1 cellular context compared by ENCODE assay signal in the genomic region with DNA sequence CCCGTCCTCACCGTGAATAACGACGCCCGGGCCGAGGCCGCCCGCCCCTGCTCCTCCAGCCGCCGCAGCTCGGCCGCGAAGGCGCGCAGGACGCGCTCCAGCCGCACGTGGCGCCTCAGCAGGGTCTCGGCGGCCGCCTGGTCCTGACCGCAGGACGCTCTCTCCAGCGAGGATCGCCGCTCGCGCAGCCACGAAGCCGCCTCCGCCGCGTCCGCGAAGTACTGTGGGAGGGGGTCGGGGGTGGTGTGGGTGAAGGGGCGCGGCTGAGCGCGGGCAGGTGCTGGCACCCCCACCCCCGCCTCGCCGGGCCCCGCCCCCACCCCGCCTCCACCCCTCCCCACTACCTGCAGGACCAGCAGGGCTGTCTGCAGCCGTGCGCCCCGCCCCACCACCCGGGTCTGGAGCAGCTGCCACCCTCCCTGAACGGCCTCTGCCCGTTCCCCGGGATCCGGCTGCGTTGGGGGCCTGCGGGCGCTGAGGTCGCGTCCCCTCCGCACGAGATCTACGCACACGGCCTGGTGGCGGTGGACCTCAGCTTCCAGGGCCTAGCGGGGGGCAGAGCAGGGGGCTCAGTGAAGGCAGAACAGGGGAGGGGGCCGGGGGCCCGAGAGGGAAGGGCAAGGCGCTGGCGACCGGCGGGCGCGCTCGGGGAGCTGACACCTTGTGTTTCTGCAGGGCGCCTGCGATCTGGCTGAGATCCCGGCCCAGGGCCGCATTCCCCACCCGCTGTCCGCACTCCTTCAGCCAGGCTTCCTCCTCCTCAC.
TF ChIP-seq lines count a peak whose summit lies in the region.

No MANE protein-coding gene starts in this region.

TF ChIP-seq in K562, 482 proteins besides CTCF, POLR2A, EP300 and RAD21 (continues in another document):
- TF ChIP-seq ZNF436 (CRISPR knock-in tag; IDR thresholded peaks at IDR 0.05) (no peak), MTF1 (CRISPR knock-in tag; IDR thresholded peaks at IDR 0.05; ENCODE audit: borderline replicate concordance) (no peak), MTA1 (IDR thresholded peaks at IDR 0.05; ENCODE audit: borderline replicate concordance) (no peak), VEZF1 (CRISPR knock-in tag; IDR thresholded peaks at IDR 0.05) (0 out of 2 replicates have a peak, but pooled peaks have one; percentile 20), ZC3H11A (IDR thresholded peaks at IDR 0.05; ENCODE audit: low read depth, low read length) (no peak), TEAD4 (IDR thresholded peaks at IDR 0.05; ENCODE audit: low read length) (no peak), TEAD4 (CRISPR knock-in tag; IDR thresholded peaks at IDR 0.05; ENCODE audit: borderline replicate concordance) (no peak), HDAC3 (IDR thresholded peaks at IDR 0.05; ENCODE audit: borderline replicate concordance, partially characterized antibody) (no peak), NR0B1 (IDR thresholded peaks at IDR 0.05; ENCODE audit: partially characterized antibody) (no peak), IRF2 (CRISPR knock-in tag; IDR thresholded peaks at IDR 0.05) (no peak), CBX3 (IDR thresholded peaks at IDR 0.05; ENCODE audit: borderline replicate concordance in 1 of 2, low read length in 2 of 2) (0 out of 3 replicates have a peak, but pooled peaks of 1 of the 2 experiments have one; percentile 20), ZFX (CRISPR knock-in tag; IDR thresholded peaks at IDR 0.05) (peak; percentile 48), HNRNPK (IDR thresholded peaks at IDR 0.05; ENCODE audit: low read depth, low read length, poor library complexity, severe bottlenecking) (no peak), L3MBTL2 (IDR thresholded peaks at IDR 0.05) (peak; percentile 88), BHLHE40 (IDR thresholded peaks at IDR 0.05; ENCODE audit: low read length) (0 out of 2 replicates have a peak, but pooled peaks have one; percentile 30), ZNF75A (CRISPR knock-in tag; IDR thresholded peaks at IDR 0.05) (no peak), RERE (CRISPR knock-in tag; IDR thresholded peaks at IDR 0.05; ENCODE audit: borderline replicate concordance) (no peak), FOSL1 (tag; conservative IDR thresholded peaks at IDR 0.05) (no peak), NRF1 (conservative IDR thresholded peaks at IDR 0.05 in 1 of 2, IDR thresholded peaks at IDR 0.05 in 1 of 2) (no peak), MYBL2 (IDR thresholded peaks at IDR 0.05; ENCODE audit: low read depth) (no peak), MYBL2 (CRISPR knock-in tag; IDR thresholded peaks at IDR 0.05; ENCODE audit: borderline replicate concordance) (no peak), FIP1L1 (IDR thresholded peaks at IDR 0.05; ENCODE audit: low read depth, low read length, poor library complexity, severe bottlenecking) (no peak), PCBP2 (IDR thresholded peaks at IDR 0.05; ENCODE audit: low read depth, low read length, poor library complexity, severe bottlenecking) (no peak), NFIC (IDR thresholded peaks at IDR 0.05) (no peak), NCOA6 (IDR thresholded peaks at IDR 0.05) (no peak), ERF (CRISPR knock-in tag; IDR thresholded peaks at IDR 0.05) (no peak), RFX1 (IDR thresholded peaks at IDR 0.05) (no peak), CHD4 (IDR thresholded peaks at IDR 0.05; ENCODE audit: insufficient read depth, insufficient replicate concordance, low read depth, low read length, poor library complexity, severe bottlenecking) (no peak), ZNF280B (CRISPR knock-in tag; IDR thresholded peaks at IDR 0.05) (no peak), MAFG (tag; conservative IDR thresholded peaks at IDR 0.05) (no peak), POU5F1 (IDR thresholded peaks at IDR 0.05; ENCODE audit: borderline replicate concordance, low read depth, low read length, partially characterized antibody) (no peak), CXXC5 (CRISPR knock-in tag; IDR thresholded peaks at IDR 0.05) (peak; percentile 61; the same call in 1 of the 2 replicates), JUND (IDR thresholded peaks at IDR 0.05; ENCODE audit: borderline replicate concordance, low read depth, low read length) (no peak), JUND (tag; IDR thresholded peaks at IDR 0.05; ENCODE audit: borderline replicate concordance, low read depth, low read length) (no peak), ETS2 (tag; IDR thresholded peaks at IDR 0.05; ENCODE audit: borderline replicate concordance, poor library complexity, severe bottlenecking) (no peak), HIVEP1 (CRISPR knock-in tag; IDR thresholded peaks at IDR 0.05) (no peak), LEF1 (IDR thresholded peaks at IDR 0.05) (no peak), MCM5 (IDR thresholded peaks at IDR 0.05; ENCODE audit: low read depth) (no peak)
- TF ChIP-seq, protein P1, sequence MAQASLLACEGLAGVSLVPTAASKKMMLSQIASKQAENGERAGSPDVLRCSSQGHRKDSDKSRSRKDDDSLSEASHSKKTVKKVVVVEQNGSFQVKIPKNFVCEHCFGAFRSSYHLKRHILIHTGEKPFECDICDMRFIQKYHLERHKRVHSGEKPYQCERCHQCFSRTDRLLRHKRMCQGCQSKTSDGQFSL (CRISPR knock-in tag; IDR thresholded peaks at IDR 0.05) = no peak
- TF ChIP-seq, protein P1 (tag; IDR thresholded peaks at IDR 0.05) = no peak
- TF ChIP-seq, protein P2, sequence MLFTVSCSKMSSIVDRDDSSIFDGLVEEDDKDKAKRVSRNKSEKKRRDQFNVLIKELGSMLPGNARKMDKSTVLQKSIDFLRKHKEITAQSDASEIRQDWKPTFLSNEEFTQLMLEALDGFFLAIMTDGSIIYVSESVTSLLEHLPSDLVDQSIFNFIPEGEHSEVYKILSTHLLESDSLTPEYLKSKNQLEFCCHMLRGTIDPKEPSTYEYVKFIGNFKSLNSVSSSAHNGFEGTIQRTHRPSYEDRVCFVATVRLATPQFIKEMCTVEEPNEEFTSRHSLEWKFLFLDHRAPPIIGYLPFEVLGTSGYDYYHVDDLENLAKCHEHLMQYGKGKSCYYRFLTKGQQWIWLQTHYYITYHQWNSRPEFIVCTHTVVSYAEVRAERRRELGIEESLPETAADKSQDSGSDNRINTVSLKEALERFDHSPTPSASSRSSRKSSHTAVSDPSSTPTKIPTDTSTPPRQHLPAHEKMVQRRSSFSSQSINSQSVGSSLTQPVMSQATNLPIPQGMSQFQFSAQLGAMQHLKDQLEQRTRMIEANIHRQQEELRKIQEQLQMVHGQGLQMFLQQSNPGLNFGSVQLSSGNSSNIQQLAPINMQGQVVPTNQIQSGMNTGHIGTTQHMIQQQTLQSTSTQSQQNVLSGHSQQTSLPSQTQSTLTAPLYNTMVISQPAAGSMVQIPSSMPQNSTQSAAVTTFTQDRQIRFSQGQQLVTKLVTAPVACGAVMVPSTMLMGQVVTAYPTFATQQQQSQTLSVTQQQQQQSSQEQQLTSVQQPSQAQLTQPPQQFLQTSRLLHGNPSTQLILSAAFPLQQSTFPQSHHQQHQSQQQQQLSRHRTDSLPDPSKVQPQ (CRISPR knock-in tag; IDR thresholded peaks at IDR 0.05; ENCODE audit: borderline replicate concordance) = no peak
- TF ChIP-seq, protein P3, sequence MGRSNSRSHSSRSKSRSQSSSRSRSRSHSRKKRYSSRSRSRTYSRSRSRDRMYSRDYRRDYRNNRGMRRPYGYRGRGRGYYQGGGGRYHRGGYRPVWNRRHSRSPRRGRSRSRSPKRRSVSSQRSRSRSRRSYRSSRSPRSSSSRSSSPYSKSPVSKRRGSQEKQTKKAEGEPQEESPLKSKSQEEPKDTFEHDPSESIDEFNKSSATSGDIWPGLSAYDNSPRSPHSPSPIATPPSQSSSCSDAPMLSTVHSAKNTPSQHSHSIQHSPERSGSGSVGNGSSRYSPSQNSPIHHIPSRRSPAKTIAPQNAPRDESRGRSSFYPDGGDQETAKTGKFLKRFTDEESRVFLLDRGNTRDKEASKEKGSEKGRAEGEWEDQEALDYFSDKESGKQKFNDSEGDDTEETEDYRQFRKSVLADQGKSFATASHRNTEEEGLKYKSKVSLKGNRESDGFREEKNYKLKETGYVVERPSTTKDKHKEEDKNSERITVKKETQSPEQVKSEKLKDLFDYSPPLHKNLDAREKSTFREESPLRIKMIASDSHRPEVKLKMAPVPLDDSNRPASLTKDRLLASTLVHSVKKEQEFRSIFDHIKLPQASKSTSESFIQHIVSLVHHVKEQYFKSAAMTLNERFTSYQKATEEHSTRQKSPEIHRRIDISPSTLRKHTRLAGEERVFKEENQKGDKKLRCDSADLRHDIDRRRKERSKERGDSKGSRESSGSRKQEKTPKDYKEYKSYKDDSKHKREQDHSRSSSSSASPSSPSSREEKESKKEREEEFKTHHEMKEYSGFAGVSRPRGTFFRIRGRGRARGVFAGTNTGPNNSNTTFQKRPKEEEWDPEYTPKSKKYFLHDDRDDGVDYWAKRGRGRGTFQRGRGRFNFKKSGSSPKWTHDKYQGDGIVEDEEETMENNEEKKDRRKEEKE (IDR thresholded peaks at IDR 0.05; ENCODE audit: borderline replicate concordance in 1 of 2, control insufficient read depth in 1 of 2, low read depth in 2 of 2, low read length in 1 of 2) = no peak
